In the genomic region with DNA sequence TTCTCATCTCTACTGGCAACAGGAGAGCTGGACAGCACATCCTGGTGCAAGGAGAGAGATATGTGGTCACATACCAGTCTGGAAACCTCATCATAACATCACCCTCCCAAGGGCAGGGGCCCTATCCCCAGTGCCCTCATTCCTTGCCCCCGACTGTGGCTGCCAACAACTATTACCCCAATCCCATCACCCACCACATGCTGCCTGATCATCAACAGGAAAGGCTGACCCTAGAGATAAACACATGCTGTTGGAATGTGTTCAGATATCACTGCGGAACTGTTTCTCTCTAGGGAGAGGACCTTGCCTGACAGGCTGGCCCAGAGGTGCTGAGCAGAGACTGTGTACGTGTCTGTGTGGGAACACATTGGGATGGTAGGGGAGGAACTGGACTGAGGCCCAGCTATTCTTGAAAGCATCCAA, we compare ENCODE assay signal across 14 cellular contexts. TPM values are rescaled to one million over a fixed set of nuclear protein-coding genes. Genes with fewer than 3 reads are reported as not detected.
DNase-seq lines count a peak whose midpoint lies in the region; ATAC-seq and TF ChIP-seq lines count a peak whose summit lies in the region.
"Had no signal": no experiment of that assay in that cellular context is flagged by ENCODE, and none has a peak within 500 bp of the region (broad histone marks: within the 10 kb centered on the region; RNA-seq: fewer than 3 reads in every experiment).

No MANE protein-coding gene starts in this region.

- H3K4me3 Mint-ChIP-seq in activated CD8-positive, alpha-beta T cell treated with anti-CD3 and anti-CD28 coated beads, Interleukin-2, amount 10 ng/mL, durations not matched to agents 7 days and 5 days, result no peak overlapping the region
- H3K4me3 Mint-ChIP-seq: activated CD4-positive, alpha-beta T cell treated with anti-CD3 and anti-CD28 coated beads, Interleukin-2, amount 10 ng/mL, durations not matched to agents 24 days and 14 days had no signal

- H3K4me3 ChIP-seq in heart left ventricle, result no peak overlapping the region
- no peak overlapping the region for H3K4me3 ChIP-seq in skeletal muscle cell (ENCODE audit: low read depth, low read length)

- TF ChIP-seq CTCF in heart left ventricle (IDR thresholded peaks at IDR 0.05), result no peak
- no peak for TF ChIP-seq CTCF in GM10248 (IDR thresholded peaks at IDR 0.05; ENCODE audit: control extremely low read depth, extremely low read depth, low read depth, missing control alignments)

- intact Hi-C loops in heart left ventricle (cut with DNase I), result loop anchor here in 1 of 10 donors (2.0 kb wide), 1 partner anchor 25 kb away; no protein-coding TSS in a partner anchor

- no peaks in the 10 kb centered on the region for H3K9me3 Mint-ChIP-seq in activated CD8-positive, alpha-beta T cell treated with anti-CD3 and anti-CD28 coated beads, Interleukin-2, amount 10 ng/mL, durations not matched to agents 7 days and 5 days (ENCODE audit: insufficient read depth)
- H3K9me3 Mint-ChIP-seq: activated CD4-positive, alpha-beta T cell treated with anti-CD3 and anti-CD28 coated beads, Interleukin-2, amount 10 ng/mL, durations not matched to agents 24 days and 14 days had no signal

- peaks cover 35% of the 10 kb centered on the region for H3K27me3 Mint-ChIP-seq in activated CD8-positive, alpha-beta T cell treated with anti-CD3 and anti-CD28 coated beads, Interleukin-2, amount 10 ng/mL, durations not matched to agents 7 days and 5 days (ENCODE audit: low read depth)

- peaks cover 0 to 8% (median 0%) of the 10 kb centered on the region in 9 donors for H3K27me3 ChIP-seq in heart left ventricle

- ATAC-seq in heart left ventricle, result peak in 2 of 4 donors; percentile 13 to 14
- no peak for ATAC-seq in activated CD8-positive, alpha-beta T cell treated with anti-CD3 and anti-CD28 coated beads, Interleukin-2, amount 10 ng/mL, durations not matched to agents 7 days and 5 days
- ATAC-seq: esophagus mucosa, sciatic nerve had no signal

- no peaks in the 10 kb centered on the region for H3K36me3 Mint-ChIP-seq in activated CD8-positive, alpha-beta T cell treated with anti-CD3 and anti-CD28 coated beads, Interleukin-2, amount 10 ng/mL, durations not matched to agents 7 days and 5 days (ENCODE audit: low read depth)

- CTCF ChIA-PET in activated CD8-positive, alpha-beta T cell treated with anti-CD3 and anti-CD28 coated beads, Interleukin-2, amount 10 ng/mL, durations not matched to agents 7 days and 5 days (lab: Charles Lee), result interaction anchor here (0.7 to 2.5 kb wide), 8 partner anchors 11 to 267 kb away, joined by 3 to 11 read pairs (median 6); no protein-coding TSS in a partner anchor
- CTCF ChIA-PET in GM10248 (lab: Yijun Ruan, JAX), result interaction anchor here (1.5 to 7.8 kb wide), 10 partner anchors 9 to 266 kb away, joined by 5 to 79 read pairs (median 16); a partner anchor contains a TSS

- H3K27ac ChIP-seq in heart left ventricle, result peak overlapping the region in 10 of 12 donors; percentile 2 to 64 (median 28)
- H3K27ac ChIP-seq: HL-60 had no signal

- H3K36me3 ChIP-seq in heart left ventricle, result no peaks in the 10 kb centered on the region

- POLR2A ChIA-PET in activated CD8-positive, alpha-beta T cell treated with anti-CD3 and anti-CD28 coated beads, Interleukin-2, amount 10 ng/mL, durations not matched to agents 7 days and 5 days (lab: Charles Lee), result no interaction called here
- POLR2A ChIA-PET in GM10248 (lab: Yijun Ruan, JAX), result no interaction called here

- DNase-seq in HCEC 1CT (peak; percentile 53), amniotic stem cell (lab: John Stamatoyannopoulos, UW) (peak; percentile 53), heart left ventricle (peak in 2 of 5 donors; percentile 48 to 73), skeletal muscle cell (ENCODE audit: low read depth) (peak; percentile 71), NCI-H2227 (lab: John Stamatoyannopoulos, UW; ENCODE audit: unreplicated experiment) (no peak), GM10248 (ENCODE audit: extremely low spot score) (no peak)
- DNase-seq in activated CD8-positive, alpha-beta T cell treated with anti-CD3 and anti-CD28 coated beads, Interleukin-2, amount 10 ng/mL, durations not matched to agents 7 days and 5 days, result no peak
- DNase-seq: activated CD4-positive, alpha-beta T cell treated with anti-CD3 and anti-CD28 coated beads, Interleukin-2, amount 10 ng/mL, durations not matched to agents 24 days and 14 days; activated effector memory CD4-positive, alpha-beta T cell treated with Interleukin-2 at 50 U/mL for 16 hours; islet precursor cell; SW 1271 had no signal

- H3K4me1 ChIP-seq in heart left ventricle, result peaks cover 0 to 52% (median 24%) of the 10 kb centered on the region in 12 donors

- H3K27ac Mint-ChIP-seq in activated CD8-positive, alpha-beta T cell treated with anti-CD3 and anti-CD28 coated beads, Interleukin-2, amount 10 ng/mL, durations not matched to agents 7 days and 5 days, result no peak overlapping the region
- H3K27ac Mint-ChIP-seq: activated CD4-positive, alpha-beta T cell treated with anti-CD3 and anti-CD28 coated beads, Interleukin-2, amount 10 ng/mL, durations not matched to agents 24 days and 14 days had no signal

- WGBS in heart left ventricle, 4 donors, result 7 to 30% (median 11%) methylated on average over 3 of the region's 3 CpGs

- no peaks in the 10 kb centered on the region for H3K9me3 ChIP-seq in heart left ventricle

- TF ChIP-seq POLR2A in heart left ventricle (IDR thresholded peaks at IDR 0.05), result no peak

- peaks cover 21% of the 10 kb centered on the region for H3K4me1 Mint-ChIP-seq in activated CD8-positive, alpha-beta T cell treated with anti-CD3 and anti-CD28 coated beads, Interleukin-2, amount 10 ng/mL, durations not matched to agents 7 days and 5 days (ENCODE audit: low read depth)

RNA-seq across cellular contexts. Expression of a gene that starts 4.5 kb away (rescaled TPM):
- 10 to 100 TPM; 10.1 to 33.2 (median 14.0) TPM for total RNA-seq in heart left ventricle
- 10 to 100 TPM in 1 of 2 donors, 1 to 10 TPM in 1; 9.0 to 14.5 TPM for polyA plus RNA-seq in heart left ventricle
- total RNA-seq in activated CD8-positive, alpha-beta T cell treated with anti-CD3 and anti-CD28 coated beads, Interleukin-2, amount 10 ng/mL, durations not matched to agents 7 days and 5 days, result 1 to 10 TPM; 4.1 to 4.3 TPM

RNA-seq across cellular contexts. Expression of a gene that starts 12.0 kb away (rescaled TPM):
- total RNA-seq in heart left ventricle, result 10 to 100 TPM in 2 of 9 donors, 1 to 10 TPM in 7; 5.7 to 12.9 (median 7.4) TPM
- 1 to 10 TPM; 2.9 to 7.3 TPM for polyA plus RNA-seq in heart left ventricle
- 10 to 100 TPM; 18.1 to 18.9 TPM for total RNA-seq in activated CD8-positive, alpha-beta T cell treated with anti-CD3 and anti-CD28 coated beads, Interleukin-2, amount 10 ng/mL, durations not matched to agents 7 days and 5 days

Comparison
In these comparisons a context has a peak if more than half of its experiments do, and no peak if none do; other contexts are left out.
1. DNase-seq: peak in HCEC 1CT (single experiment), amniotic stem cell (single experiment) and skeletal muscle cell (single experiment); none in activated CD8-positive, alpha-beta T cell treated with anti-CD3 and anti-CD28 coated beads, Interleukin-2, amount 10 ng/mL, durations not matched to agents 7 days and 5 days (single experiment), NCI-H2227 (single experiment) and GM10248 (single experiment).